In the genomic region with DNA sequence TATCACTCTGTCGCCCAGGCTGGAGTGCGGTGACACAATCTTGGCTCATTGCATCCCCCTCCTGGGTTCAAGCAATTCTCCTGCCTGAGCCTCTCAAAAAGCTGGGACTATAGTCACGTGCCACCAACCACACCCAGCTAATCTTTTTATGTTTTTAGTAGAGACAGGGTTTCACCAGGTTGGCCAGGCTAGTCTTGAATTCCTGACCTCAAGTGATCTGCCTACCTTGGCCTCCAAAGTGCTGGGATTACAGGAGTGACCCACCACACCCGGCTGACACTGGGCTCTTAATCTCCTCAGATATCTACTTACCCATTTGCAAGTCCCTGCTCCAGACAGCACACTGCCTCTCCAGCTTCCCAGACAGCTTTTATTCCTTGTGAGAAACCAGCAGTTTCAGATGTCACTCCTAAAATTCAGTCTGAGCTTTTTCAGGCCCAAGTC, we compare ENCODE assay signal across 16 cellular contexts.
"Had no signal": no experiment of that assay in that cellular context is flagged by ENCODE, and none has a peak within 500 bp of the region (broad histone marks: within the 10 kb centered on the region; RNA-seq: fewer than 3 reads in every experiment).

No MANE protein-coding gene starts in this region.

- H3K36me3 ChIP-seq: esophagus muscularis mucosa, ovary had no signal

- H3K9me3 Mint-ChIP-seq: activated CD4-positive, alpha-beta T cell treated with anti-CD3 and anti-CD28 coated beads, Interleukin-2, amount 10 ng/mL, durations not matched to agents 24 days and 14 days; memory B cell; T-helper 1 cell treated with Interleukin-12 subunit alpha and Interleukin-12 subunit beta and Interleukin-4 antibody, amounts not matched to agents 30 μg/mL and 1 μg/mL, for 36 hours; WTC11 had no signal

- H3K36me3 Mint-ChIP-seq: activated naive CD8-positive, alpha-beta T cell; immature natural killer cell; memory B cell; WTC11 had no signal

- H3K27ac ChIP-seq: dorsolateral prefrontal cortex, esophagus muscularis mucosa, ovary, skin epidermis had no signal

- H3K27me3 Mint-ChIP-seq: activated CD4-positive, alpha-beta T cell treated with anti-CD3 and anti-CD28 coated beads, Interleukin-2, amount 10 ng/mL, durations not matched to agents 24 days and 14 days had no signal

- ATAC-seq: left cardiac atrium, WTC11 had no signal

- H3K4me3 Mint-ChIP-seq: activated CD4-positive, alpha-beta T cell treated with anti-CD3 and anti-CD28 coated beads, Interleukin-2, amount 10 ng/mL, durations not matched to agents 24 days and 14 days; activated naive CD8-positive, alpha-beta T cell; immature natural killer cell; memory B cell; T-helper 1 cell treated with Interleukin-12 subunit alpha and Interleukin-12 subunit beta and Interleukin-4 antibody, amounts not matched to agents 30 μg/mL and 1 μg/mL, for 36 hours; WTC11 had no signal

- H3K4me1 ChIP-seq: esophagus muscularis mucosa had no signal

- DNase-seq: activated CD4-positive, alpha-beta T cell treated with anti-CD3 and anti-CD28 coated beads, Interleukin-2, amount 10 ng/mL, durations not matched to agents 24 days and 14 days; activated CD8-positive, alpha-beta memory T cell treated with anti-CD3 and anti-CD28 coated beads for 24 hours; activated gamma-delta T cell; activated T-cell treated with anti-CD3 and anti-CD28 coated beads, Interleukin-2, amount 50 U/mL, for 1 hour; cerebellar nuclear complex; dorsolateral prefrontal cortex; glutamatergic neuron; immature natural killer cell; left cardiac atrium; ovary had no signal

- H3K27me3 ChIP-seq: dorsolateral prefrontal cortex, ovary had no signal

- H3K4me3 ChIP-seq: dorsolateral prefrontal cortex, esophagus muscularis mucosa, ovary, skin epidermis had no signal

- H3K4me1 Mint-ChIP-seq: activated CD4-positive, alpha-beta T cell treated with anti-CD3 and anti-CD28 coated beads, Interleukin-2, amount 10 ng/mL, durations not matched to agents 24 days and 14 days; immature natural killer cell; memory B cell had no signal

- H3K27ac Mint-ChIP-seq: activated CD4-positive, alpha-beta T cell treated with anti-CD3 and anti-CD28 coated beads, Interleukin-2, amount 10 ng/mL, durations not matched to agents 24 days and 14 days; activated naive CD8-positive, alpha-beta T cell; immature natural killer cell; memory B cell; T-helper 1 cell treated with Interleukin-12 subunit alpha and Interleukin-12 subunit beta and Interleukin-4 antibody, amounts not matched to agents 30 μg/mL and 1 μg/mL, for 36 hours; WTC11 had no signal

- H3K9me3 ChIP-seq: esophagus muscularis mucosa, ovary had no signal
